Comparison of ENCODE assay signal across 8 cellular contexts in the genomic region with DNA sequence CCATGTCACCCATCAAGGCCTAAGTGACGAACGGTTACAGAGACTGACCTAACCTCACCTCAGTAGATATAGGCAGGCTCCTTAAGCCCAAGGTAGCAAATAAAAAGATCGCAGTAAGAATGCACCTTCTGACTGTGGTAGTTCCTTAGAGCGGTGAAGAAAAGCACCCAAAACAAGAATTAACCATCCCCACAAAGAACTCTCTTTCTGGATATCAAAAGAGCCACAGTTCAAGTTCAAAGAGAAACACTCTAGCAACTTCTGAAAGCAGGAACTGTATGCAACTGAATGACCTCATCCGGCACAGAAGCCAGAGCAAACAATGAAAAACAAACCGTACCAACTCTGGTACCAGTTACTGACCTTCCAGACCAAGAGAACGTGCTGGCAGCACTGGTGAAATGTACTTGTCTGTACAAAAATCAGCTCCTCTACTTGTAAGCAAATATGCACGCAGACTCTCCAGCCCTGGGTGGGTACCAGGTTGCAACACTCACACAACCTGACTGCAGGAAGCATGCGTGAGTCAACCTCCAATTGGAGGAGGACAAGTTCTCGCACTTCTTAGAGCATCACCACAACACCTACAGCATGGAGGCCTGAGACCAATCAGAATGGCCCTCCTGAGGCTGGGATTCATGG.
A peak's percentile ranks its signal among the peaks of the same experiment; 100 is the strongest.
DNase-seq lines count a peak whose midpoint lies in the region; ATAC-seq and TF ChIP-seq lines count a peak whose summit lies in the region.

No MANE protein-coding gene starts in this region.

- ATAC-seq in GM21390 (IDR thresholded peaks at IDR 0.05; ENCODE audit: unreplicated experiment), result peak; percentile 81

- peaks cover 0 to 23% (median 10%) of the 10 kb centered on the region in 4 donors for H3K4me1 ChIP-seq in tibial artery

- H3K27ac ChIP-seq in tibial artery, result peak overlapping the region; percentile 63 to 68

- in situ Hi-C loops in astrocyte of the cerebellum (cut with HindIII; ENCODE audit: low sequenced_read_pairs), result no loop called here

- intact Hi-C loops in tibial artery (cut with DNase I; ENCODE audit: low total_unique reads), result no loop called here

- H3K36me3 ChIP-seq in tibial artery, result peaks cover 0 to 6% (median 5%) of the 10 kb centered on the region in 3 donors

- no peak overlapping the region for H3K4me3 ChIP-seq in astrocyte of the cerebellum (ENCODE audit: low read depth, low read length)
- no peak overlapping the region for H3K4me3 ChIP-seq in tibial artery

- no peak for TF ChIP-seq CTCF in astrocyte of the cerebellum (IDR thresholded peaks at IDR 0.05; ENCODE audit: low read depth, low read length, missing control alignments)
- TF ChIP-seq CTCF in tibial artery (IDR thresholded peaks at IDR 0.05), result no peak

- H3K9me3 ChIP-seq in tibial artery, result no peaks in the 10 kb centered on the region

- H3K27me3 ChIP-seq in tibial artery, result no peaks in the 10 kb centered on the region

- DNase-seq in Ammon's horn (ENCODE audit: low spot score) (peak; percentile 94), NCI-H774 (lab: John Stamatoyannopoulos, UW) (peak; percentile 46), astrocyte of the cerebellum (ENCODE audit: low read depth) (peak; percentile 2), lung microvascular endothelial cell (ENCODE audit: low read depth in 2 of 2) (peak; percentile 73 to 75), tibial artery (peak; percentile 64 to 90), cerebellar nuclear complex (lab: John Stamatoyannopoulos, UW) (no peak), NCI-H187 treated with DMSO at 0.1 percent for 48 hours (lab: John Stamatoyannopoulos, UW) (no peak)

Comparison
In these comparisons a context has a peak if more than half of its experiments do, and no peak if none do; other contexts are left out.
1. DNase-seq: peak in Ammon's horn (single experiment), NCI-H774 (single experiment), astrocyte of the cerebellum (single experiment), lung microvascular endothelial cell (2 of 2) and tibial artery (2 of 2); none in cerebellar nuclear complex (0 of 2) and NCI-H187 treated with DMSO at 0.1 percent for 48 hours (single experiment).